9 cellular contexts compared by ENCODE assay signal in genomic region chr3:20225769-20226168, GRCh38. TPM values are rescaled to one million over a fixed set of nuclear protein-coding genes. Genes with fewer than 3 reads are reported as not detected.
DNase-seq lines count a peak whose midpoint lies in the region; ATAC-seq and TF ChIP-seq lines count a peak whose summit lies in the region.
"Had no signal": no experiment of that assay in that cellular context is flagged by ENCODE, and none has a peak within 500 bp of the region (broad histone marks: within the 10 kb centered on the region; RNA-seq: fewer than 3 reads in every experiment).

No MANE protein-coding gene starts in this region.

- H3K27me3 ChIP-seq in A673 (replicated peaks; ENCODE audit: insufficient read depth, low read depth, low read length, poor library complexity), result peaks cover 12% of the 10 kb centered on the region
- H3K27me3 ChIP-seq in HCT116 (ENCODE audit: insufficient read depth, low read length), result peaks cover 19% of the 10 kb centered on the region
- H3K27me3 ChIP-seq in Panc1 (ENCODE audit: control insufficient read depth, insufficient read depth, low read length), result no peaks in the 10 kb centered on the region
- H3K27me3 ChIP-seq in tibial artery, result no peaks in the 10 kb centered on the region

- H3K9me3 ChIP-seq in A673 (ENCODE audit: low read depth, low read length, poor library complexity, severe bottlenecking) (no peaks in the 10 kb centered on the region), HCT116 (ENCODE audit: control insufficient read depth in 1 of 2, insufficient read depth in 1 of 2, low read depth in 1 of 2, low read length in 2 of 2) (no peaks in the 10 kb centered on the region), Panc1 (ENCODE audit: control insufficient read depth, insufficient read depth, low read depth, low read length) (no peaks in the 10 kb centered on the region), tibial artery (no peaks in the 10 kb centered on the region)

- TF ChIP-seq POLR2A in HCT116 (IDR thresholded peaks at IDR 0.05; ENCODE audit: borderline replicate concordance, extremely low read depth, insufficient read depth, insufficient read length), result no peak

- DNase-seq in A673 (ENCODE audit: low spot score) (peak; percentile 62), HCT116 (ENCODE audit: low read depth, low spot score) (peak; percentile 40), Panc1 (ENCODE audit: low read depth, low spot score) (peak; percentile 1), fibroblast of villous mesenchyme (ENCODE audit: low read depth) (peak; percentile 19), tibial artery (no peak), GOT3 (lab: John Stamatoyannopoulos, UW) (no peak)
- DNase-seq in activated CD4-positive, alpha-beta T cell treated with anti-CD3 and anti-CD28 coated beads, Interleukin-2, amount 50 U/mL, for 48 hours, result no peak
- DNase-seq: activated naive CD8-positive, alpha-beta T cell treated with anti-CD3 and anti-CD28 coated beads, Interleukin-2, amount 10 ng/mL, durations not matched to agents 7 days and 5 days had no signal

- no peak overlapping the region for H3K27ac ChIP-seq in A673 (ENCODE audit: low read depth, low read length, poor library complexity, severe bottlenecking)
- no peak overlapping the region for H3K27ac ChIP-seq in HCT116 (ENCODE audit: low read depth, low read length)
- no peak overlapping the region for H3K27ac ChIP-seq in Panc1 (ENCODE audit: low read length)
- no peak overlapping the region for H3K27ac ChIP-seq in tibial artery

- no peaks in the 10 kb centered on the region for H4K20me1 ChIP-seq in HCT116 (ENCODE audit: insufficient read depth)

- POLR2A ChIA-PET in A673 (lab: Charles Lee; ENCODE audit: low non-redundant PET) (no interaction called here), HCT116 (lab: Charles Lee) (no interaction called here), Panc1 (lab: Charles Lee) (interaction anchor here (0.6 kb wide), 1 partner anchor 17 kb away, joined by 5 read pairs; no protein-coding TSS in a partner anchor)

- ATAC-seq in HCT116 (peak; percentile 81), Panc1 (no peak; the same call in 1 of the 2 replicates), GM18498 (IDR thresholded peaks at IDR 0.05; ENCODE audit: unreplicated experiment) (no peak)

- no peaks in the 10 kb centered on the region for H3K36me3 ChIP-seq in A673 (ENCODE audit: insufficient read depth, low read length, poor library complexity, severe bottlenecking)
- H3K36me3 ChIP-seq in HCT116 (ENCODE audit: control insufficient read depth in 1 of 2, insufficient read depth in 2 of 2, low read length in 2 of 2), result no peaks in the 10 kb centered on the region
- no peaks in the 10 kb centered on the region for H3K36me3 ChIP-seq in Panc1 (ENCODE audit: control insufficient read depth, insufficient read depth, low read length)
- H3K36me3 ChIP-seq in tibial artery, result no peaks in the 10 kb centered on the region

- RAD21 ChIA-PET in HCT116 (lab: Charles Lee; ENCODE audit: low non-redundant PET in 1 of 2, low total read pairs in 2 of 2, uncharacterized antibody in 2 of 2, unreplicated experiment in 2 of 2), result interaction anchor here in 1 of 2 experiments (0.6 kb wide), 2 partner anchors 226 to 489 kb away, joined by 3 to 4 read pairs; no protein-coding TSS in a partner anchor

- no peak overlapping the region for H3K4me3 ChIP-seq in A673 (ENCODE audit: low read depth, low read length, poor library complexity, severe bottlenecking)
- no peak overlapping the region for H3K4me3 ChIP-seq in HCT116 (replicated peaks in 1 of 2; ENCODE audit: low read depth in 1 of 2, low read length in 2 of 2)
- no peak overlapping the region for H3K4me3 ChIP-seq in Panc1 (ENCODE audit: low read depth in 2 of 2, low read length in 2 of 2)
- no peak overlapping the region for H3K4me3 ChIP-seq in fibroblast of villous mesenchyme (ENCODE audit: low read depth, low read length)
- no peak overlapping the region for H3K4me3 ChIP-seq in tibial artery

- H3K4me2 ChIP-seq in HCT116 (ENCODE audit: low read length), result no peak overlapping the region

- peak; percentile 73 for TF ChIP-seq RAD21 in HCT116 (IDR thresholded peaks at IDR 0.05; ENCODE audit: low read depth)

- CTCF ChIA-PET in A673 (lab: Charles Lee) (no interaction called here), HCT116 (lab: Charles Lee) (interaction anchor here (1.1 kb wide), 1 partner anchor 1891 kb away, joined by 3 read pairs; no protein-coding TSS in a partner anchor), Panc1 (lab: Charles Lee) (no interaction called here)

- H2AFZ ChIP-seq in HCT116 (ENCODE audit: low read depth, low read length, poor library complexity, severe bottlenecking), result no peak overlapping the region

- H3K9me2 ChIP-seq in HCT116 (ENCODE audit: insufficient read depth), result no peaks in the 10 kb centered on the region

- no peak overlapping the region for H3K9ac ChIP-seq in HCT116 (ENCODE audit: low read length)

- no peaks in the 10 kb centered on the region for H3K79me2 ChIP-seq in HCT116 (ENCODE audit: insufficient read depth, low read length)

- intact Hi-C loops in A673 (cut with micrococcal nuclease; ENCODE audit: unreplicated experiment) (loop anchor here (5.0 to 10.0 kb wide), 2 partner anchors 1667 to 1889 kb away; no protein-coding TSS in a partner anchor), HCT116 (cut with micrococcal nuclease) (loop anchor here (5.0 kb wide), 2 partner anchors 1667 to 1892 kb away; no protein-coding TSS in a partner anchor), Panc1 (cut with micrococcal nuclease; ENCODE audit: unreplicated experiment) (loop anchor here (5.0 to 10.0 kb wide), 2 partner anchors 1669 to 1892 kb away; no protein-coding TSS in a partner anchor), tibial artery (cut with DNase I; ENCODE audit: low total_unique reads) (no loop called here)

- peak; percentile 52 for TF ChIP-seq CTCF in A673 (conservative IDR thresholded peaks at IDR 0.05; ENCODE audit: low read depth, low read length)
- peak; percentile 29 to 57 (median 56); a peak in 4 of 6 replicates for TF ChIP-seq CTCF in HCT116 (IDR thresholded peaks at IDR 0.05 in 2 of 3, conservative IDR thresholded peaks at IDR 0.05 in 1 of 3; ENCODE audit: borderline replicate concordance in 1 of 3, insufficient read depth in 1 of 3, low read depth in 2 of 3, low read length in 2 of 3)
- peak; percentile 50; the same call in 1 of the 2 replicates for TF ChIP-seq CTCF in Panc1 (IDR thresholded peaks at IDR 0.05)
- TF ChIP-seq CTCF in fibroblast of villous mesenchyme (IDR thresholded peaks at IDR 0.05; ENCODE audit: insufficient read depth, low read depth, low read length), result peak; percentile 25
- peak; percentile 43 to 49 for TF ChIP-seq CTCF in tibial artery (IDR thresholded peaks at IDR 0.05)

- in situ Hi-C loops in Panc1 (cut with HindIII; ENCODE audit: low pct_unique_long_range_greater_than_20kb, low sequenced_read_pairs), result no loop called here

- H3K4me1 ChIP-seq in A673 (ENCODE audit: insufficient read depth, low read length, poor library complexity, severe bottlenecking), result no peaks in the 10 kb centered on the region
- no peaks in the 10 kb centered on the region for H3K4me1 ChIP-seq in HCT116 (ENCODE audit: control insufficient read depth in 1 of 2, insufficient read depth in 2 of 2, low read length in 2 of 2)
- H3K4me1 ChIP-seq in Panc1 (ENCODE audit: control insufficient read depth, insufficient read depth, low read length), result no peaks in the 10 kb centered on the region
- H3K4me1 ChIP-seq in tibial artery, result no peaks in the 10 kb centered on the region

- no TSS peak for BruUV-seq in A673 (replicated peaks; lab: Mats Ljungman, UMichigan)
- no TSS peak for BruUV-seq in HCT116 (replicated peaks; lab: Mats Ljungman, UMichigan)
- BruUV-seq in Panc1 (replicated peaks; lab: Mats Ljungman, UMichigan), result no TSS peak

TF ChIP-seq in HCT116, 20 proteins besides CTCF, POLR2A, EP300 and RAD21 (continues in another document):
- TF ChIP-seq EZH2 (IDR thresholded peaks at IDR 0.05) (no peak), REST (IDR thresholded peaks at IDR 0.05; ENCODE audit: low read depth) (no peak), MAX (IDR thresholded peaks at IDR 0.05) (no peak), SIN3A (IDR thresholded peaks at IDR 0.05; ENCODE audit: low read depth) (no peak), CEBPB (IDR thresholded peaks at IDR 0.05; ENCODE audit: low read depth) (no peak), ZFX (IDR thresholded peaks at IDR 0.05) (no peak), YY1 (IDR thresholded peaks at IDR 0.05; ENCODE audit: extremely low read depth, insufficient replicate concordance, low read depth, low read length) (no peak), TCF7L2 (IDR thresholded peaks at IDR 0.05; ENCODE audit: borderline replicate concordance, extremely low read depth, insufficient read depth, insufficient read length) (no peak)

RNA-seq across cellular contexts. Expression of gene SGO1, which starts 39.8 kb away (rescaled TPM):
- total RNA-seq in A673 (2021) (31.4 and 31.7 TPM in 2 replicates), HCT116 (2021; ENCODE audit: unreplicated experiment) (23.5 TPM), Panc1 (2021; ENCODE audit: unreplicated experiment) (14.8 TPM), fibroblast of villous mesenchyme (3.9 and 7.8 TPM in 2 replicates)
- polyA plus RNA-seq in HCT116 (2012), result 8.6 and 10.4 TPM in 2 replicates
- 4.3 TPM for polyA plus RNA-seq in Panc1 (2012; ENCODE audit: insufficient read length)

Comparison
In these comparisons a context has a peak if more than half of its experiments do, and no peak if none do; other contexts are left out.
1. DNase-seq: peak in A673 (single experiment), HCT116 (single experiment), Panc1 (single experiment) and fibroblast of villous mesenchyme (single experiment); none in tibial artery (0 of 2), activated CD4-positive, alpha-beta T cell treated with anti-CD3 and anti-CD28 coated beads, Interleukin-2, amount 50 U/mL, for 48 hours (0 of 2) and GOT3 (single experiment).
2. Peak in every context shown above with its lines, with median percentiles within 50 percentile points of each other: CTCF ChIP-seq.